1 cellular context compared by ENCODE assay signal in genomic region chr19:16542894-16543498, GRCh38.
TF ChIP-seq lines count a peak whose summit lies in the region.

No MANE protein-coding gene starts in this region.

TF ChIP-seq in WTC11, 78 proteins besides CTCF, POLR2A, EP300 and RAD21 (continued from another document):
- TF ChIP-seq GABPB1 (CRISPR knock-in tag; IDR thresholded peaks at IDR 0.05) (no peak), ATF6 (CRISPR knock-in tag; IDR thresholded peaks at IDR 0.05) (no peak), TCF7 (CRISPR knock-in tag; IDR thresholded peaks at IDR 0.05; ENCODE audit: low read depth) (no peak), ZNF138 (CRISPR knock-in tag; conservative IDR thresholded peaks at IDR 0.05) (no peak), ZSCAN18 (CRISPR knock-in tag; IDR thresholded peaks at IDR 0.05) (no peak)
- TF ChIP-seq, protein P1, sequence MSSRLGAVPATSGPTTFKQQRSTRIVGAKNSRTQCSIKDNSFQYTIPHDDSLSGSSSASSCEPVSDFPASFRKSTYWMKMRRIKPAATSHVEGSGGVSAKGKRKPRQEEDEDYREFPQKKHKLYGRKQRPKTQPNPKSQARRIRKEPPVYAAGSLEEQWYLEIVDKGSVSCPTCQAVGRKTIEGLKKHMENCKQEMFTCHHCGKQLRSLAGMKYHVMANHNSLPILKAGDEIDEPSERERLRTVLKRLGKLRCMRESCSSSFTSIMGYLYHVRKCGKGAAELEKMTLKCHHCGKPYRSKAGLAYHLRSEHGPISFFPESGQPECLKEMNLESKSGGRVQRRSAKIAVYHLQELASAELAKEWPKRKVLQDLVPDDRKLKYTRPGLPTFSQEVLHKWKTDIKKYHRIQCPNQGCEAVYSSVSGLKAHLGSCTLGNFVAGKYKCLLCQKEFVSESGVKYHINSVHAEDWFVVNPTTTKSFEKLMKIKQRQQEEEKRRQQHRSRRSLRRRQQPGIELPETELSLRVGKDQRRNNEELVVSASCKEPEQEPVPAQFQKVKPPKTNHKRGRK (CRISPR knock-in tag; IDR thresholded peaks at IDR 0.05; ENCODE audit: borderline replicate concordance) = no peak
- TF ChIP-seq, protein P2, sequence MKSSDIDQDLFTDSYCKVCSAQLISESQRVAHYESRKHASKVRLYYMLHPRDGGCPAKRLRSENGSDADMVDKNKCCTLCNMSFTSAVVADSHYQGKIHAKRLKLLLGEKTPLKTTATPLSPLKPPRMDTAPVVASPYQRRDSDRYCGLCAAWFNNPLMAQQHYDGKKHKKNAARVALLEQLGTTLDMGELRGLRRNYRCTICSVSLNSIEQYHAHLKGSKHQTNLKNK (CRISPR knock-in tag; IDR thresholded peaks at IDR 0.05) = no peak
TF ChIP-seq in WTC11: peak in this region for 0.
